Comparison of ENCODE assay signal across 9 cellular contexts in genomic region chr17:6753565-6753964, GRCh38. TPM values are rescaled to one million over a fixed set of nuclear protein-coding genes. Genes with fewer than 3 reads are reported as not detected.
DNase-seq lines count a peak whose midpoint lies in the region; ATAC-seq, FAIRE-seq and TF ChIP-seq lines count a peak whose summit lies in the region.
"Had no signal": no experiment of that assay in that cellular context is flagged by ENCODE, and none has a peak within 500 bp of the region (broad histone marks: within the 10 kb centered on the region; RNA-seq: fewer than 3 reads in every experiment).

No MANE protein-coding gene starts in this region.

- H3K4me1 Mint-ChIP-seq in activated T-helper 1 cell treated with anti-CD3 and anti-CD28 coated beads, Interleukin-12 subunit alpha, Interleukin-12 subunit beta, Interleukin-2, Interleukin-4 antibody, amounts not matched to agents 30 ng/mL and 10 ng/mL and 1 ng/mL, durations not matched to agents 14 hours and 24 hours and 36 hours (ENCODE audit: low read depth): peaks cover 58% of the 10 kb centered on the region

- H3K9ac ChIP-seq in smooth muscle cell (ENCODE audit: low read depth): peak overlapping the region; percentile 97

- intact Hi-C loops in activated T-helper 1 cell treated with anti-CD3 and anti-CD28 coated beads, Interleukin-12 subunit alpha, Interleukin-12 subunit beta, Interleukin-2, Interleukin-4 antibody, amounts not matched to agents 30 ng/mL and 10 ng/mL and 1 ng/mL, durations not matched to agents 14 hours and 24 hours and 36 hours (cut with micrococcal nuclease): loop anchor here (10.0 kb wide), 1 partner anchor 1169 kb away; the partner anchor contains the start of gene NLRP1

- no peaks in the 10 kb centered on the region for H3K36me3 ChIP-seq in smooth muscle cell (ENCODE audit: low read depth)

- H3K36me3 Mint-ChIP-seq in activated T-helper 1 cell treated with anti-CD3 and anti-CD28 coated beads, Interleukin-12 subunit alpha, Interleukin-12 subunit beta, Interleukin-2, Interleukin-4 antibody, amounts not matched to agents 30 ng/mL and 10 ng/mL and 1 ng/mL, durations not matched to agents 14 hours and 24 hours and 36 hours (ENCODE audit: low read depth): peaks cover 22% of the 10 kb centered on the region

- no peaks in the 10 kb centered on the region for H3K27me3 ChIP-seq in smooth muscle cell (ENCODE audit: low read depth)

- H3K4me3 ChIP-seq in fibroblast of pulmonary artery (replicated peaks; ENCODE audit: low read depth, low read length) (no peak overlapping the region), smooth muscle cell (no peak overlapping the region)

- 86% methylated on average over 7 of the region's 7 CpGs for WGBS in smooth muscle cell (ENCODE audit: low lambda C conversion rate)

- peak overlapping the region; percentile 29 for H3K4me3 Mint-ChIP-seq in activated T-helper 1 cell treated with anti-CD3 and anti-CD28 coated beads, Interleukin-12 subunit alpha, Interleukin-12 subunit beta, Interleukin-2, Interleukin-4 antibody, amounts not matched to agents 30 ng/mL and 10 ng/mL and 1 ng/mL, durations not matched to agents 14 hours and 24 hours and 36 hours

- peaks cover 29% of the 10 kb centered on the region for H3K4me1 ChIP-seq in smooth muscle cell (ENCODE audit: low read depth)

- H3F3A ChIP-seq in smooth muscle cell (ENCODE audit: low read depth): peaks cover 16% of the 10 kb centered on the region

- peak; percentile 26 for FAIRE-seq in GM19239 (lab: Jason Lieb, UNC)

- ATAC-seq in GM18858 (IDR thresholded peaks at IDR 0.05; ENCODE audit: unreplicated experiment): no peak
- ATAC-seq in HG03354 (IDR thresholded peaks at IDR 0.05; ENCODE audit: poor library complexity, severe bottlenecking, unreplicated experiment): no peak
- no peak for ATAC-seq in GM21576 (IDR thresholded peaks at IDR 0.05; ENCODE audit: unreplicated experiment)

- H3K27me3 Mint-ChIP-seq in activated T-helper 1 cell treated with anti-CD3 and anti-CD28 coated beads, Interleukin-12 subunit alpha, Interleukin-12 subunit beta, Interleukin-2, Interleukin-4 antibody, amounts not matched to agents 30 ng/mL and 10 ng/mL and 1 ng/mL, durations not matched to agents 14 hours and 24 hours and 36 hours (ENCODE audit: insufficient read depth): peaks cover 4% of the 10 kb centered on the region

- no peaks in the 10 kb centered on the region for H3K9me3 ChIP-seq in smooth muscle cell (replicated peaks; ENCODE audit: low read depth)

- peak overlapping the region; percentile 100 for H3K27ac ChIP-seq in smooth muscle cell (ENCODE audit: low read depth)

- H3K4me2 ChIP-seq in smooth muscle cell: peak overlapping the region; percentile 76

- no peaks in the 10 kb centered on the region for H3K79me2 ChIP-seq in smooth muscle cell (ENCODE audit: low read depth)

- no peak overlapping the region for H3K27ac Mint-ChIP-seq in activated T-helper 1 cell treated with anti-CD3 and anti-CD28 coated beads, Interleukin-12 subunit alpha, Interleukin-12 subunit beta, Interleukin-2, Interleukin-4 antibody, amounts not matched to agents 30 ng/mL and 10 ng/mL and 1 ng/mL, durations not matched to agents 14 hours and 24 hours and 36 hours

- no peak for DNase-seq in GM19239 (ENCODE audit: insufficient read length, low spot score)
- no peak for DNase-seq in activated T-helper 1 cell treated with anti-CD3 and anti-CD28 coated beads, Interleukin-12 subunit alpha, Interleukin-12 subunit beta, Interleukin-2, Interleukin-4 antibody, amounts not matched to agents 30 ng/mL and 10 ng/mL and 1 ng/mL, durations not matched to agents 14 hours and 24 hours and 36 hours (ENCODE audit: low spot score)
- DNase-seq in fibroblast of pulmonary artery (ENCODE audit: low read depth): peak; percentile 17
- DNase-seq in smooth muscle cell (lab: John Stamatoyannopoulos, UW; ENCODE audit: unreplicated experiment): no peak
- DNase-seq in NCI-H748 treated with DMSO at 0.1 percent for 48 hours (lab: John Stamatoyannopoulos, UW): no peak

- no peak for TF ChIP-seq CTCF in fibroblast of pulmonary artery (IDR thresholded peaks at IDR 0.05; ENCODE audit: low read length, missing control alignments)
- no peak for TF ChIP-seq CTCF in smooth muscle cell (IDR thresholded peaks at IDR 0.05; ENCODE audit: borderline replicate concordance, insufficient read depth, poor library complexity, severe bottlenecking)

- peak overlapping the region; percentile 12 for H2AFZ ChIP-seq in smooth muscle cell (ENCODE audit: low read depth)

- H4K20me1 ChIP-seq in smooth muscle cell (ENCODE audit: low read depth): no peaks in the 10 kb centered on the region

- H3K9me3 Mint-ChIP-seq in activated T-helper 1 cell treated with anti-CD3 and anti-CD28 coated beads, Interleukin-12 subunit alpha, Interleukin-12 subunit beta, Interleukin-2, Interleukin-4 antibody, amounts not matched to agents 30 ng/mL and 10 ng/mL and 1 ng/mL, durations not matched to agents 14 hours and 24 hours and 36 hours: no peaks in the 10 kb centered on the region

RNA-seq across cellular contexts. Expression of gene XAF1, which starts 2.3 kb away (rescaled TPM):
- 41.7 and 45.7 TPM in 2 replicates for total RNA-seq in activated T-helper 1 cell treated with anti-CD3 and anti-CD28 coated beads, Interleukin-12 subunit alpha, Interleukin-12 subunit beta, Interleukin-2, Interleukin-4 antibody, amounts not matched to agents 30 ng/mL and 10 ng/mL and 1 ng/mL, durations not matched to agents 14 hours and 24 hours and 36 hours
- total RNA-seq in smooth muscle cell: 3.9 and 7.9 TPM in 2 replicates
- polyA plus RNA-seq in smooth muscle cell: 3.1 and 8.3 TPM in 2 replicates
- total RNA-seq: G401 had no signal

RNA-seq across cellular contexts. Expression of gene FBXO39, which starts 22.4 kb away (rescaled TPM):
- 0.29 TPM in 1 of 2 replicates, not detected in the other for total RNA-seq in activated T-helper 1 cell treated with anti-CD3 and anti-CD28 coated beads, Interleukin-12 subunit alpha, Interleukin-12 subunit beta, Interleukin-2, Interleukin-4 antibody, amounts not matched to agents 30 ng/mL and 10 ng/mL and 1 ng/mL, durations not matched to agents 14 hours and 24 hours and 36 hours
- total RNA-seq in smooth muscle cell: not detected in 2 replicates
- polyA plus RNA-seq in smooth muscle cell: 0.78 TPM in 1 of 2 replicates, not detected in the other
- total RNA-seq: G401 had no signal

RNA-seq across cellular contexts. Expression of gene SLC13A5, which starts 40.4 kb away (rescaled TPM):
- not detected in 2 replicates for total RNA-seq in activated T-helper 1 cell treated with anti-CD3 and anti-CD28 coated beads, Interleukin-12 subunit alpha, Interleukin-12 subunit beta, Interleukin-2, Interleukin-4 antibody, amounts not matched to agents 30 ng/mL and 10 ng/mL and 1 ng/mL, durations not matched to agents 14 hours and 24 hours and 36 hours
- 2.3 and 4.3 TPM in 2 replicates for total RNA-seq in smooth muscle cell
- 0.22 TPM in 1 of 2 replicates, not detected in the other for polyA plus RNA-seq in smooth muscle cell
- total RNA-seq: G401 had no signal
